Comparison of ENCODE assay signal across 15 cellular contexts in the genomic region with DNA sequence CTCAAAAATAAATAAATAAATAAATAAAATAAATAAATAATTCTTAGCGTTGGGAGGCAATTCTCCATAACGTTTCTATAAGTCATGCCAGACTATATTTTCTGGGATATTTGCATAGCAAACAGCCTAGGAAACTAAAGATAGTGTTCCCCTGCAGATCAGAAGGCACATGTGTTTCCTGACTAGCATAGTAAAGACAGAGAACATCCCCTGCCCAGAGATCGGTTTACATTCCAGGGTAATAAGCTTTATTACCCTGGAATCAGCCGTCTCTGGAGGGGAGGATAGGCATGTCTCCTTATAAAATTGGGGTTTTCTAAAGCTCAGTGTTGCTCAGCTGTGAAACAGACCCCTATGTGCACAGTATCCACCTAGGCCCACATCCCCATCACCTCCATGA.
"Had no signal": no experiment of that assay in that cellular context is flagged by ENCODE, and none has a peak within 500 bp of the region (broad histone marks: within the 10 kb centered on the region; RNA-seq: fewer than 3 reads in every experiment).

No MANE protein-coding gene starts in this region.

- FAIRE-seq: islet of Langerhans had no signal

- ATAC-seq: activated CD4-positive, CD25-positive, alpha-beta regulatory T cell treated with anti-CD3 and anti-CD28 coated beads, Interleukin-2, amount 50 U/mL, for 24 hours; left lobe of liver; upper lobe of right lung had no signal

- DNase-seq: activated gamma-delta T cell; activated T-cell treated with anti-CD3 and anti-CD28 coated beads, Interleukin-2, amount 50 U/mL, for 48 hours; anterior cingulate cortex; endodermal cell; nephron progenitor cell; ovary; sigmoid colon; stimulated activated CD4-positive, alpha-beta T cell treated with anti-CD3 and anti-CD28 coated beads, Interleukin-12 subunit alpha, Interleukin-12 subunit beta, amount 100 ng/mL, for 4 hours; stimulated activated naive CD4-positive, alpha-beta T cell treated with Interleukin-2 at 50 U/mL for 16 hours; T-helper 2 cell; upper lobe of right lung had no signal

- H3K27ac ChIP-seq: breast epithelium, ovary, sigmoid colon, upper lobe of right lung had no signal
